Comparison of ENCODE assay signal across 8 cellular contexts in the genomic region with DNA sequence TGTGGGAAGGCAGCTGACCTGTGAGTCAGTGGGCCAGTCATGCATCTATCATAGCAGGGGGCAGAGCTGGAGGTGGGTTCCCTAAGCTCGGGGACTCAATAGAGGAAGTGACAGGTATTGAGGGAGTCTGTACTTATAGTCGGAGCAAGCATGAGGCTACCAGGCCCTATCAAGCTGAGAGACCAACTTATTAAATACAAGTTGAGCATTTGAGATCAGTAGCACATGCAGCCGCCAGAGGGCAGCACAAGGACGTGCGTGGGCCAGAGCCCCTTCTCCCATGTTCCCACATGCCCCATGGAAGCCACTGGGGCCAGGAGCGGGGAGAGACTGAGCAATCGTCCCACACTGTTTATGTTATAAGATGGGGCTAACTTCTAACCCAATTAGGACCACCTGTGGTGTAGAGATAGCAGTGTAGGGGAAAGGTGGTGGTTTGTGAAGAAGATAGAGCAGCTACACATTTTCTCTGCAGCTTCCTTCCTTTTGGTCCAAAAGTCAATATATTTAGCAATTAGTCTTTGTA. TPM values are rescaled to one million over a fixed set of nuclear protein-coding genes. Genes with fewer than 3 reads are reported as not detected.
A peak's percentile ranks its signal among the peaks of the same experiment; 100 is the strongest.
DNase-seq lines count a peak whose midpoint lies in the region; ATAC-seq and TF ChIP-seq lines count a peak whose summit lies in the region.

No MANE protein-coding gene starts in this region.

- no peak overlapping the region for H3K4me3 Mint-ChIP-seq in activated naive CD8-positive, alpha-beta T cell treated with anti-CD3 and anti-CD28 coated beads for 36 hours

- DNase-seq in A172 (ENCODE audit: low spot score) (peak; percentile 75), GM12865 (ENCODE audit: low read depth) (peak; percentile 74), HT1080 (ENCODE audit: low read depth) (peak; percentile 80), iPS DF 4.7 (ENCODE audit: extremely low read depth, low spot score) (peak; percentile 69)
- DNase-seq in activated naive CD8-positive, alpha-beta T cell treated with anti-CD3 and anti-CD28 coated beads for 36 hours = peak; percentile 59
- peak; percentile 62 for DNase-seq in stimulated activated CD4-positive, alpha-beta T cell treated with anti-CD3 and anti-CD28 coated beads, Interleukin-4, amount 100 ng/mL, for 1 hour

- no peaks in the 10 kb centered on the region for H3K9me3 Mint-ChIP-seq in activated naive CD8-positive, alpha-beta T cell treated with anti-CD3 and anti-CD28 coated beads for 36 hours

- peaks cover 4% of the 10 kb centered on the region for H3K4me1 Mint-ChIP-seq in activated naive CD8-positive, alpha-beta T cell treated with anti-CD3 and anti-CD28 coated beads for 36 hours

- H3K4me3 ChIP-seq in GM12865 (ENCODE audit: low read depth, low read length) = no peak overlapping the region

- ATAC-seq in SK-N-SH treated with all-trans-retinoic acid at 6 μM for 48 hours (peak; percentile 95), HG03097 (IDR thresholded peaks at IDR 0.05; ENCODE audit: low FRiP score, unreplicated experiment) (no peak)

- H3K27ac Mint-ChIP-seq in activated naive CD8-positive, alpha-beta T cell treated with anti-CD3 and anti-CD28 coated beads for 36 hours = no peak overlapping the region

- H3K36me3 Mint-ChIP-seq in activated naive CD8-positive, alpha-beta T cell treated with anti-CD3 and anti-CD28 coated beads for 36 hours = peaks cover 8% of the 10 kb centered on the region

- no peaks in the 10 kb centered on the region for H3K27me3 Mint-ChIP-seq in activated naive CD8-positive, alpha-beta T cell treated with anti-CD3 and anti-CD28 coated beads for 36 hours

- TF ChIP-seq CTCF in GM12865 (IDR thresholded peaks at IDR 0.05; ENCODE audit: insufficient read depth, low read depth, low read length, missing control alignments) = peak; percentile 75

TF ChIP-seq in SK-N-SH treated with all-trans-retinoic acid at 6 μM for 48 hours, 23 proteins besides CTCF, POLR2A, EP300 and RAD21:
- TF ChIP-seq PATZ1 (CRISPR knock-in tag; IDR thresholded peaks at IDR 0.05; ENCODE audit: borderline replicate concordance) (no peak), ZFP3 (CRISPR knock-in tag; IDR thresholded peaks at IDR 0.05) (no peak), ZFP30 (CRISPR knock-in tag; IDR thresholded peaks at IDR 0.05) (no peak), PPARA (CRISPR knock-in tag; IDR thresholded peaks at IDR 0.05; ENCODE audit: borderline replicate concordance) (no peak), ISL1 (CRISPR knock-in tag; IDR thresholded peaks at IDR 0.05) (no peak), CSDC2 (CRISPR knock-in tag; IDR thresholded peaks at IDR 0.05) (no peak), ESRRG (CRISPR knock-in tag; IDR thresholded peaks at IDR 0.05) (no peak), ZNF70 (CRISPR knock-in tag; IDR thresholded peaks at IDR 0.05) (no peak), TCF4 (CRISPR knock-in tag; IDR thresholded peaks at IDR 0.05; ENCODE audit: borderline replicate concordance) (no peak), OSR1 (CRISPR knock-in tag; IDR thresholded peaks at IDR 0.05) (no peak), TOX (CRISPR knock-in tag; IDR thresholded peaks at IDR 0.05; ENCODE audit: borderline replicate concordance) (no peak), RARB (CRISPR knock-in tag; IDR thresholded peaks at IDR 0.05) (no peak), GLIS3 (CRISPR knock-in tag; IDR thresholded peaks at IDR 0.05) (no peak), BACH2 (CRISPR knock-in tag; IDR thresholded peaks at IDR 0.05; ENCODE audit: borderline replicate concordance) (no peak), ZNF565 (CRISPR knock-in tag; conservative IDR thresholded peaks at IDR 0.05; ENCODE audit: low read depth) (no peak)
- TF ChIP-seq, protein P1, sequence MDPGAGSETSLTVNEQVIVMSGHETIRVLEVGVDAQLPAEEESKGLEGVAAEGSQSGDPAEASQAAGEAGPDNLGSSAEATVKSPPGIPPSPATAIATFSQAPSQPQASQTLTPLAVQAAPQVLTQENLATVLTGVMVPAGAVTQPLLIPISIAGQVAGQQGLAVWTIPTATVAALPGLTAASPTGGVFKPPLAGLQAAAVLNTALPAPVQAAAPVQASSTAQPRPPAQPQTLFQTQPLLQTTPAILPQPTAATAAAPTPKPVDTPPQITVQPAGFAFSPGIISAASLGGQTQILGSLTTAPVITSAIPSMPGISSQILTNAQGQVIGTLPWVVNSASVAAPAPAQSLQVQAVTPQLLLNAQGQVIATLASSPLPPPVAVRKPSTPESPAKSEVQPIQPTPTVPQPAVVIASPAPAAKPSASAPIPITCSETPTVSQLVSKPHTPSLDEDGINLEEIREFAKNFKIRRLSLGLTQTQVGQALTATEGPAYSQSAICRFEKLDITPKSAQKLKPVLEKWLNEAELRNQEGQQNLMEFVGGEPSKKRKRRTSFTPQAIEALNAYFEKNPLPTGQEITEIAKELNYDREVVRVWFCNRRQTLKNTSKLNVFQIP (CRISPR knock-in tag; IDR thresholded peaks at IDR 0.05; ENCODE audit: borderline replicate concordance, low read depth) = no peak
- TF ChIP-seq, protein P2, sequence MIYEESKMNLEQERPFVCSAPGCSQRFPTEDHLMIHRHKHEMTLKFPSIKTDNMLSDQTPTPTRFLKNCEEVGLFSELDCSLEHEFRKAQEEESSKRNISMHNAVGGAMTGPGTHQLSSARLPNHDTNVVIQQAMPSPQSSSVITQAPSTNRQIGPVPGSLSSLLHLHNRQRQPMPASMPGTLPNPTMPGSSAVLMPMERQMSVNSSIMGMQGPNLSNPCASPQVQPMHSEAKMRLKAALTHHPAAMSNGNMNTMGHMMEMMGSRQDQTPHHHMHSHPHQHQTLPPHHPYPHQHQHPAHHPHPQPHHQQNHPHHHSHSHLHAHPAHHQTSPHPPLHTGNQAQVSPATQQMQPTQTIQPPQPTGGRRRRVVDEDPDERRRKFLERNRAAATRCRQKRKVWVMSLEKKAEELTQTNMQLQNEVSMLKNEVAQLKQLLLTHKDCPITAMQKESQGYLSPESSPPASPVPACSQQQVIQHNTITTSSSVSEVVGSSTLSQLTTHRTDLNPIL (CRISPR knock-in tag; IDR thresholded peaks at IDR 0.05; ENCODE audit: low read depth) = no peak
- TF ChIP-seq, protein P3, sequence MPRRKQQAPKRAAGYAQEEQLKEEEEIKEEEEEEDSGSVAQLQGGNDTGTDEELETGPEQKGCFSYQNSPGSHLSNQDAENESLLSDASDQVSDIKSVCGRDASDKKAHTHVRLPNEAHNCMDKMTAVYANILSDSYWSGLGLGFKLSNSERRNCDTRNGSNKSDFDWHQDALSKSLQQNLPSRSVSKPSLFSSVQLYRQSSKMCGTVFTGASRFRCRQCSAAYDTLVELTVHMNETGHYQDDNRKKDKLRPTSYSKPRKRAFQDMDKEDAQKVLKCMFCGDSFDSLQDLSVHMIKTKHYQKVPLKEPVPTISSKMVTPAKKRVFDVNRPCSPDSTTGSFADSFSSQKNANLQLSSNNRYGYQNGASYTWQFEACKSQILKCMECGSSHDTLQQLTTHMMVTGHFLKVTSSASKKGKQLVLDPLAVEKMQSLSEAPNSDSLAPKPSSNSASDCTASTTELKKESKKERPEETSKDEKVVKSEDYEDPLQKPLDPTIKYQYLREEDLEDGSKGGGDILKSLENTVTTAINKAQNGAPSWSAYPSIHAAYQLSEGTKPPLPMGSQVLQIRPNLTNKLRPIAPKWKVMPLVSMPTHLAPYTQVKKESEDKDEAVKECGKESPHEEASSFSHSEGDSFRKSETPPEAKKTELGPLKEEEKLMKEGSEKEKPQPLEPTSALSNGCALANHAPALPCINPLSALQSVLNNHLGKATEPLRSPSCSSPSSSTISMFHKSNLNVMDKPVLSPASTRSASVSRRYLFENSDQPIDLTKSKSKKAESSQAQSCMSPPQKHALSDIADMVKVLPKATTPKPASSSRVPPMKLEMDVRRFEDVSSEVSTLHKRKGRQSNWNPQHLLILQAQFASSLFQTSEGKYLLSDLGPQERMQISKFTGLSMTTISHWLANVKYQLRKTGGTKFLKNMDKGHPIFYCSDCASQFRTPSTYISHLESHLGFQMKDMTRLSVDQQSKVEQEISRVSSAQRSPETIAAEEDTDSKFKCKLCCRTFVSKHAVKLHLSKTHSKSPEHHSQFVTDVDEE (CRISPR knock-in tag; IDR thresholded peaks at IDR 0.05) = no peak
TF ChIP-seq in SK-N-SH treated with all-trans-retinoic acid at 6 μM for 48 hours: peak in this region for 0.

RNA-seq across cellular contexts. Expression of gene STK31, which starts 13.0 kb away (rescaled TPM):
- 0.07 and 0.45 TPM in 2 replicates for total RNA-seq in A172 (2014; rRNA removed; shearing (Covaris generic))
- 0.02 TPM in 1 of 2 replicates, not detected in the other for total RNA-seq in HT1080 (2014; rRNA removed; shearing (Covaris generic))
- not detected in 2 replicates for polyA plus RNA-seq in HT1080 (2015; cell fraction: cytosol; rRNA removed)
- 0.05 TPM in 1 of 2 replicates, not detected in the other for polyA plus RNA-seq in HT1080 (2015; cell fraction: nucleus; rRNA removed)
- total RNA-seq in activated naive CD8-positive, alpha-beta T cell treated with anti-CD3 and anti-CD28 coated beads for 36 hours = not detected

RNA-seq across cellular contexts. Expression of gene FAM221A, which starts 17.0 kb away (rescaled TPM):
- total RNA-seq in A172 (2014; rRNA removed; shearing (Covaris generic)) = 14.2 and 16.6 TPM in 2 replicates
- total RNA-seq in HT1080 (2014; rRNA removed; shearing (Covaris generic)) = not detected in 2 replicates
- not detected in 2 replicates for polyA plus RNA-seq in HT1080 (2015; cell fraction: cytosol; rRNA removed)
- polyA plus RNA-seq in HT1080 (2015; cell fraction: nucleus; rRNA removed) = 0.06 TPM in 1 of 2 replicates, not detected in the other
- 1 to 10 TPM; 4.6 to 4.7 TPM for total RNA-seq in activated naive CD8-positive, alpha-beta T cell treated with anti-CD3 and anti-CD28 coated beads for 36 hours
